In genomic region chr7:81624650-81625310, GRCh38 we compare ENCODE assay signal across 24 cellular contexts.
A peak's percentile ranks its signal among the peaks of the same experiment; 100 is the strongest.
DNase-seq lines count a peak whose midpoint lies in the region; ATAC-seq and TF ChIP-seq lines count a peak whose summit lies in the region.
"Had no signal": no experiment of that assay in that cellular context is flagged by ENCODE, and none has a peak within 500 bp of the region (broad histone marks: within the 10 kb centered on the region; RNA-seq: fewer than 3 reads in every experiment).

No MANE protein-coding gene starts in this region.

- H3K36me3 ChIP-seq in esophagus muscularis mucosa: no peaks in the 10 kb centered on the region
- H3K36me3 ChIP-seq: BE2C, heart right ventricle, left ventricle myocardium inferior, SJSA1, thyroid gland had no signal

- intact Hi-C loops in esophagus muscularis mucosa (cut with DNase I): no loop called here

- no peak for ATAC-seq in HG03457 (IDR thresholded peaks at IDR 0.05; ENCODE audit: unreplicated experiment)
- ATAC-seq: activated CD4-positive, CD25-positive, alpha-beta regulatory T cell treated with anti-CD3 and anti-CD28 coated beads, Interleukin-2, amount 50 U/mL, for 24 hours; activated T-cell treated with anti-CD3 and anti-CD28 coated beads, Interleukin-2, amount 50 U/mL, for 4 hours; heart right ventricle had no signal

- 79% methylated on average over 5 of the region's 5 CpGs for WGBS in esophagus muscularis mucosa

- DNase-seq in H4 (ENCODE audit: low spot score): peak; percentile 34
- DNase-seq in fibroblast of the conjunctiva (ENCODE audit: low read depth): peak; percentile 66
- DNase-seq in NCI-H187 (lab: John Stamatoyannopoulos, UW): no peak
- DNase-seq in esophagus muscularis mucosa (ENCODE audit: extremely low spot score): no peak
- DNase-seq in NCI-H774 (lab: John Stamatoyannopoulos, UW): no peak
- DNase-seq: activated naive CD4-positive, alpha-beta T cell treated with anti-CD3 and anti-CD28 coated beads for 36 hours; activated T-cell treated with anti-CD3 and anti-CD28 coated beads, Interleukin-2, amount 50 U/mL, for 4 hours; aorta; BE2C; Calu3; effector CD4-positive, alpha-beta T cell; heart right ventricle; immature natural killer cell; left ventricle myocardium inferior; NCI-H748 treated with DMSO at 0.1 percent for 48 hours; PC-9; stimulated activated CD4-positive, alpha-beta T cell treated with anti-CD3 and anti-CD28 coated beads, Interleukin-2, amount 100 ng/mL, for 24 hours; stimulated activated naive CD4-positive, alpha-beta T cell; thyroid gland had no signal

- H3K27ac ChIP-seq in VCaP: peak overlapping the region; percentile 23; the same call in 1 of the 2 replicates
- H3K27ac ChIP-seq in esophagus muscularis mucosa (replicated peaks in 1 of 4): no peak overlapping the region
- H3K27ac ChIP-seq: PC-9, thyroid gland had no signal

- TF ChIP-seq EP300 in esophagus muscularis mucosa (IDR thresholded peaks at IDR 0.05): no peak

- no peak for TF ChIP-seq CTCF in VCaP (conservative IDR thresholded peaks at IDR 0.05)
- TF ChIP-seq CTCF in esophagus muscularis mucosa (IDR thresholded peaks at IDR 0.05): no peak

- no peak overlapping the region for H3K4me3 ChIP-seq in esophagus muscularis mucosa
- H3K4me3 ChIP-seq: heart right ventricle, left ventricle myocardium inferior, PC-9, SJSA1, skin epidermis, thyroid gland had no signal

- no peaks in the 10 kb centered on the region for H3K9me3 ChIP-seq in esophagus muscularis mucosa
- H3K9me3 ChIP-seq: BE2C, heart right ventricle, left ventricle myocardium inferior, SJSA1, thyroid gland had no signal

- TF ChIP-seq POLR2A in esophagus muscularis mucosa (IDR thresholded peaks at IDR 0.05; ENCODE audit: low read depth): no peak

- no peaks in the 10 kb centered on the region for H3K27me3 ChIP-seq in esophagus muscularis mucosa
- H3K27me3 ChIP-seq: BE2C, heart right ventricle, SJSA1, thyroid gland had no signal

- no peaks in the 10 kb centered on the region for H3K4me1 ChIP-seq in esophagus muscularis mucosa
- H3K4me1 ChIP-seq: left ventricle myocardium inferior had no signal

Comparison
In these comparisons a context has a peak if more than half of its experiments do, and no peak if none do; other contexts are left out.
1. DNase-seq: peak in H4 (single experiment) and fibroblast of the conjunctiva (single experiment); none in NCI-H187 (0 of 2), esophagus muscularis mucosa (single experiment) and NCI-H774 (single experiment).